Comparison of ENCODE assay signal across 13 cellular contexts in the genomic region with DNA sequence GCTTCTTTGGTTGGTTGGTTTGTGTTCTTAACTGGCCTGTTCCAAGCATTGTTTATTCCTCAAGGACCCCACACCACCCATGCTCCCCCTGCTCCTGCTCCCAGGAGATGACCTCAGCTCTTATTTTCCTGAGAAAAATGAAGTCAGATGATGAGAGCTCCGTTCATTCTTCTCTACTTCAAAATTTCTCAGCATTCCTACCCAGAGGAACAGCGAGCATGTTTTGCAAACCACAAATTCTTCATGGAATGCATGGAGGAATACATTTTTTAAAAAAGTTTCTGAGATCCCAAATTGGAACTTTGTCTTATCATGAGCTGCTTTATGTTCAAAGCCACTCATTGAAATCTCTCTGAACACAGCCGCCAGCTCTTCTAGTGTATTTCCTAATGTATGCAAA. TPM values are rescaled to one million over a fixed set of nuclear protein-coding genes. Genes with fewer than 3 reads are reported as not detected.
DNase-seq lines count a peak whose midpoint lies in the region; ATAC-seq and TF ChIP-seq lines count a peak whose summit lies in the region.
"Had no signal": no experiment of that assay in that cellular context is flagged by ENCODE, and none has a peak within 500 bp of the region (broad histone marks: within the 10 kb centered on the region; RNA-seq: fewer than 3 reads in every experiment).

No MANE protein-coding gene starts in this region.

- H3K27ac Mint-ChIP-seq in mesothelial cell of epicardium: peak overlapping the region; percentile 89

- TF ChIP-seq CTCF in heart left ventricle (IDR thresholded peaks at IDR 0.05): no peak
- no peak for TF ChIP-seq CTCF in breast epithelium (IDR thresholded peaks at IDR 0.05)
- no peak for TF ChIP-seq CTCF in mesothelial cell of epicardium (IDR thresholded peaks at IDR 0.05; ENCODE audit: unreplicated experiment)
- TF ChIP-seq CTCF in thyroid gland (IDR thresholded peaks at IDR 0.05): no peak

- TF ChIP-seq POLR2A in heart left ventricle (IDR thresholded peaks at IDR 0.05) (no peak), breast epithelium (IDR thresholded peaks at IDR 0.05) (no peak), thyroid gland (IDR thresholded peaks at IDR 0.05) (no peak)

- H3K4me1 Mint-ChIP-seq in mesothelial cell of epicardium: peaks cover 51% of the 10 kb centered on the region

- no peak for DNase-seq in heart left ventricle
- DNase-seq in left cardiac atrium: no peak
- DNase-seq in breast epithelium (ENCODE audit: low spot score in 2 of 2): no peak
- DNase-seq in mesothelial cell of epicardium (ENCODE audit: low spot score in 2 of 2, unreplicated experiment in 2 of 2): no peak
- DNase-seq in thyroid gland: peak; percentile 55 to 61
- DNase-seq in activated naive CD4-positive, alpha-beta T cell (lab: John Stamatoyannopoulos, UW): no peak
- no peak for DNase-seq in NCI-H1694 treated with DMSO at 0.1 percent for 48 hours (lab: John Stamatoyannopoulos, UW)
- DNase-seq in GOT3 (lab: John Stamatoyannopoulos, UW): no peak
- DNase-seq: activated CD4-positive, alpha-beta memory T cell treated with anti-CD3 and anti-CD28 coated beads, Interleukin-2, amount 10 ng/mL, durations not matched to agents 7 days and 5 days; NCI-H1436; NCI-H82 had no signal

- peaks cover 7 to 83% (median 52%) of the 10 kb centered on the region in 12 donors for H3K4me1 ChIP-seq in heart left ventricle
- H3K4me1 ChIP-seq in breast epithelium: peaks cover 0 to 4% of the 10 kb centered on the region in 2 donors
- H3K4me1 ChIP-seq in thyroid gland: peaks cover 57 to 82% of the 10 kb centered on the region in 2 donors

- H3K9me3 ChIP-seq in heart left ventricle (no peaks in the 10 kb centered on the region), breast epithelium (no peaks in the 10 kb centered on the region), thyroid gland (no peaks in the 10 kb centered on the region)
- H3K9me3 ChIP-seq: neutrophil had no signal

- ATAC-seq in heart left ventricle (no peak), left cardiac atrium (no peak)

- 75 to 83% (median 80%) methylated on average over 3 of the region's 3 CpGs for WGBS in heart left ventricle, 4 donors
- WGBS in thyroid gland, 2 donors: 48 to 59% methylated on average over 3 of the region's 3 CpGs

- H3K4me3 ChIP-seq in heart left ventricle (no peak overlapping the region), breast epithelium (no peak overlapping the region), thyroid gland (replicated peaks in 1 of 3) (no peak overlapping the region)

- no peak overlapping the region for H3K4me3 Mint-ChIP-seq in mesothelial cell of epicardium
- H3K4me3 Mint-ChIP-seq: activated CD4-positive, alpha-beta memory T cell treated with anti-CD3 and anti-CD28 coated beads, Interleukin-2, amount 10 ng/mL, durations not matched to agents 7 days and 5 days had no signal

- H3K27me3 ChIP-seq in heart left ventricle: peaks cover 0 to 36% (median 0%) of the 10 kb centered on the region in 9 donors
- no peaks in the 10 kb centered on the region for H3K27me3 ChIP-seq in breast epithelium
- H3K27me3 ChIP-seq in thyroid gland: no peaks in the 10 kb centered on the region

- H3K36me3 ChIP-seq in heart left ventricle: no peaks in the 10 kb centered on the region
- H3K36me3 ChIP-seq in breast epithelium: no peaks in the 10 kb centered on the region
- no peaks in the 10 kb centered on the region for H3K36me3 ChIP-seq in thyroid gland
- H3K36me3 ChIP-seq: neutrophil had no signal

- peak overlapping the region in 10 of 12 donors; percentile 1 to 76 (median 53) for H3K27ac ChIP-seq in heart left ventricle
- peak overlapping the region; percentile 77 to 86 for H3K27ac ChIP-seq in breast epithelium
- H3K27ac ChIP-seq in thyroid gland: peak overlapping the region; percentile 73 to 85 (median 84)
- H3K27ac ChIP-seq: epithelial cell of prostate, neutrophil had no signal

- no peaks in the 10 kb centered on the region for H3K9me3 Mint-ChIP-seq in mesothelial cell of epicardium
- H3K9me3 Mint-ChIP-seq: activated CD4-positive, alpha-beta memory T cell treated with anti-CD3 and anti-CD28 coated beads, Interleukin-2, amount 10 ng/mL, durations not matched to agents 7 days and 5 days had no signal

- H3K27me3 Mint-ChIP-seq in mesothelial cell of epicardium (ENCODE audit: low read depth): no peaks in the 10 kb centered on the region
- H3K27me3 Mint-ChIP-seq: activated CD4-positive, alpha-beta memory T cell treated with anti-CD3 and anti-CD28 coated beads, Interleukin-2, amount 10 ng/mL, durations not matched to agents 7 days and 5 days had no signal

- peaks cover 3% of the 10 kb centered on the region for H3K36me3 Mint-ChIP-seq in mesothelial cell of epicardium

- intact Hi-C loops in heart left ventricle (cut with DNase I) (no loop called here), left cardiac atrium (cut with DNase I) (no loop called here), breast epithelium (cut with DNase I; ENCODE audit: low total_unique reads) (no loop called here), thyroid gland (cut with DNase I) (no loop called here)

RNA-seq across cellular contexts. Expression of a gene that starts 44.9 kb away (rescaled TPM):
- 100 to 1,000 TPM in 8 of 9 donors, 10 to 100 TPM in 1; 83.2 to 255 (median 111) TPM for total RNA-seq in heart left ventricle
- polyA plus RNA-seq in heart left ventricle: 100 to 1,000 TPM in 1 of 2 donors, 10 to 100 TPM in 1; 58.2 to 148 TPM
- 100 to 1,000 TPM in 1 of 2 donors, 10 to 100 TPM in 1; 96.3 to 173 TPM for total RNA-seq in left cardiac atrium
- 100 to 1,000 TPM in 2 of 3 donors, 10 to 100 TPM in 1; 81.4 to 308 (median 303) TPM for total RNA-seq in breast epithelium
- 84.6 to 87.1 TPM (median 85.3 TPM) in 3 replicates for total RNA-seq in mesothelial cell of epicardium
- 100 to 1,000 TPM; 314 to 379 (median 342) TPM for total RNA-seq in thyroid gland

Comparison
In these comparisons a context has a peak if more than half of its experiments do, and no peak if none do; other contexts are left out.
1. DNase-seq: peak in thyroid gland (2 of 2); none in heart left ventricle (0 of 5), left cardiac atrium (single experiment), breast epithelium (0 of 2), mesothelial cell of epicardium (0 of 2), activated naive CD4-positive, alpha-beta T cell (0 of 4), NCI-H1694 treated with DMSO at 0.1 percent for 48 hours (single experiment) and GOT3 (single experiment).
2. Peak in every context shown above with its lines, with median percentiles within 50 percentile points of each other: H3K27ac ChIP-seq.